ENCODE assay signal across 15 cellular contexts in the genomic region with DNA sequence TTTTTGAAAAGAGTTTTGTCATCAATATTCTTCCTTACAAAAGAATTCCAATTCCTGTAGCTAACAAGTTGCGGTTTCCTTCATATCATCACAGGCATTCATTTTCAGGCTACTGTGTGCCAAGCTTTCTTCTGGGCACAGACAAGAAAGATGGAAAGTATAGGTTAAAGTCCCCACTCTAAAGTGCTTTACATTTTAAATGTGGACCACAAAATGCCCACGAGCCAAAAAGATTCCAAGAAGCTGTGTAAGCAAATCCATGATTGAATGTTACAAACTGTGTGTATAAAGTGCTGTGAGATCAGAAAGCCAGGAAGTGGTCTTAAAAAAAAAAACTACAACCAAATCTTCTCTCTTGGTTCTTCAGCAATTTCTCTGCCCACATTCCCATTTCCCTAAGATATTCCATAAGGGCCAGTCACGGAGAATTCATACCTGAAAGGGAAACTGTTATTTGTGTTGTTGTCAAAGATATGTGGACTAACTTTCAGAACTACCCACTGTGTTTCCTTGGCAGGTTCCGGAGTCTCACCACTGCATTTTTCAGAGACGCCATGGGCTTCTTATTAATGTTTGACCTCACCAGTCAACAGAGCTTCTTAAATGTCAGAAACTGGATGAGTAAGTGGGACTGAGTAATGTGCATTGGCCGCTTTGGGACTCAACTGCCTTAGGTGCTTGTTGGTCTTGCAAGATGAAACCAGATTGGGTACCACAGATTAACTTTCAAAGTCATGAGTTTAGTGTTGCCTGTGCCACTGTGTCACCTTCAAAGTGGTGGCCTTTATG.
"Had no signal": no experiment of that assay in that cellular context is flagged by ENCODE, and none has a peak within 500 bp of the region (broad histone marks: within the 10 kb centered on the region; RNA-seq: fewer than 3 reads in every experiment).

No MANE protein-coding gene starts in this region.

- H3K27me3 ChIP-seq: cardiac muscle cell, right lobe of liver, tibial artery, uterus had no signal

- DNase-seq: activated CD4-positive, alpha-beta T cell treated with anti-CD3 and anti-CD28 coated beads, Interleukin-2, amount 50 U/mL, for 1 hour; activated CD8-positive, alpha-beta memory T cell treated with anti-CD3 and anti-CD28 coated beads for 24 hours; activated gamma-delta T cell treated with Interleukin-2 at 50 U/mL for 16 hours; glutamatergic neuron; hypothalamus; kidney glomerular epithelial cell; occipital lobe; right lobe of liver; SW 1271; tibial artery; uterus had no signal

- H3K9me3 ChIP-seq: prostate gland, right lobe of liver, tibial artery, uterus had no signal

- H3K27ac ChIP-seq: cardiac muscle cell, prostate gland, right lobe of liver, tibial artery, uterus had no signal

- H3K36me3 ChIP-seq: cardiac muscle cell, prostate gland, right lobe of liver, tibial artery, uterus had no signal

- H3K4me3 ChIP-seq: cardiac muscle cell, prostate gland, right lobe of liver, tibial artery, uterus had no signal

- ATAC-seq: esophagus mucosa; right lobe of liver; stimulated activated effector memory CD8-positive, alpha-beta T cell treated with anti-CD3 and anti-CD28 coated beads, Interleukin-12 subunit alpha, Interleukin-12 subunit beta, amount 100 ng/mL, for 72 hours had no signal

- H3K4me1 ChIP-seq: prostate gland, tibial artery, uterus had no signal
